In genomic region chr13:98222081-98222554, GRCh38 we compare ENCODE assay signal across 16 cellular contexts. TPM values are rescaled to one million over a fixed set of nuclear protein-coding genes. Genes with fewer than 3 reads are reported as not detected.
DNase-seq lines count a peak whose midpoint lies in the region; ATAC-seq, FAIRE-seq and TF ChIP-seq lines count a peak whose summit lies in the region.
"Had no signal": no experiment of that assay in that cellular context is flagged by ENCODE, and none has a peak within 500 bp of the region (broad histone marks: within the 10 kb centered on the region; RNA-seq: fewer than 3 reads in every experiment).

No MANE protein-coding gene starts in this region.

- no peaks in the 10 kb centered on the region for H3K9me2 ChIP-seq in SK-N-SH

- 96% methylated on average over 5 of the region's 5 CpGs for WGBS in SK-N-SH (ENCODE audit: low lambda C conversion rate)
- WGBS in small intestine, 3 donors, result 15 to 55% (median 19%) methylated on average over 5 of the region's 5 CpGs

- ATAC-seq in stimulated activated memory B cell treated with anti-CD40 and anti-IgM and Interleukin-4, amounts not matched to agents 10 μg/mL and 1 μg/mL and 100 μg/mL, for 72 hours, result no peak
- no peak for ATAC-seq in GM18870 (IDR thresholded peaks at IDR 0.05; ENCODE audit: unreplicated experiment)
- ATAC-seq: CD8-positive, alpha-beta T cell had no signal

- H3K27ac Mint-ChIP-seq in stimulated activated memory B cell treated with anti-CD40 and anti-IgM and Interleukin-4, amounts not matched to agents 10 μg/mL and 1 μg/mL and 100 μg/mL, for 72 hours, result no peak overlapping the region
- H3K27ac Mint-ChIP-seq: CD8-positive, alpha-beta T cell; immature natural killer cell had no signal

- CTCF ChIA-PET in SK-N-SH (lab: Yijun Ruan, JAX), result interaction anchor here (1.8 kb wide), 1 partner anchor 16 kb away, joined by 5 read pairs; no protein-coding TSS in a partner anchor

- FAIRE-seq in small intestine (lab: Jason Lieb, UNC), result no peak

- POLR2A ChIA-PET in SK-N-SH (lab: Yijun Ruan, JAX), result no interaction called here

- TF ChIP-seq CTCF in SK-N-SH (IDR thresholded peaks at IDR 0.05), result no peak
- no peak for TF ChIP-seq CTCF in fibroblast of the aortic adventitia (IDR thresholded peaks at IDR 0.05; ENCODE audit: insufficient read depth, low read length)

- no peaks in the 10 kb centered on the region for H3K27me3 ChIP-seq in SK-N-SH (ENCODE audit: insufficient read depth)
- H3K27me3 ChIP-seq in small intestine (ENCODE audit: control insufficient read depth in 2 of 2, insufficient read depth in 2 of 2, low read length in 2 of 2), result no peaks in the 10 kb centered on the region
- H3K27me3 ChIP-seq: breast epithelium, esophagus squamous epithelium, testis had no signal

- no peak overlapping the region for H3K4me3 ChIP-seq in SK-N-SH (ENCODE audit: low read depth in 2 of 2, low read length in 1 of 2)
- H3K4me3 ChIP-seq in fibroblast of the aortic adventitia (ENCODE audit: low read depth, low read length), result no peak overlapping the region
- no peak overlapping the region for H3K4me3 ChIP-seq in small intestine (ENCODE audit: low read depth in 1 of 2, low read length in 2 of 2)
- H3K4me3 ChIP-seq: breast epithelium, esophagus squamous epithelium, testis had no signal

- no peak overlapping the region for H3K9ac ChIP-seq in SK-N-SH

- H3K4me1 Mint-ChIP-seq in stimulated activated memory B cell treated with anti-CD40 and anti-IgM and Interleukin-4, amounts not matched to agents 10 μg/mL and 1 μg/mL and 100 μg/mL, for 72 hours, result peaks cover under 1% of the 10 kb centered on the region
- H3K4me1 Mint-ChIP-seq: immature natural killer cell had no signal

- peak overlapping the region in 1 of 2 experiments; percentile 53; a peak in 1 of 4 replicates for H3K27ac ChIP-seq in SK-N-SH (ENCODE audit: low read depth in 2 of 2, low read length in 1 of 2)
- peak overlapping the region in 1 of 2 donors; percentile 24 for H3K27ac ChIP-seq in small intestine (ENCODE audit: low read depth in 1 of 2, low read length in 1 of 2)
- H3K27ac ChIP-seq: breast epithelium, esophagus squamous epithelium, testis had no signal

- H3K36me3 Mint-ChIP-seq in stimulated activated memory B cell treated with anti-CD40 and anti-IgM and Interleukin-4, amounts not matched to agents 10 μg/mL and 1 μg/mL and 100 μg/mL, for 72 hours, result no peaks in the 10 kb centered on the region
- H3K36me3 Mint-ChIP-seq: CD8-positive, alpha-beta T cell; immature natural killer cell had no signal

- no peaks in the 10 kb centered on the region for H3K9me3 Mint-ChIP-seq in stimulated activated memory B cell treated with anti-CD40 and anti-IgM and Interleukin-4, amounts not matched to agents 10 μg/mL and 1 μg/mL and 100 μg/mL, for 72 hours
- H3K9me3 Mint-ChIP-seq: CD8-positive, alpha-beta T cell had no signal

- H3K4me1 ChIP-seq in SK-N-SH (ENCODE audit: control insufficient read depth in 1 of 2, insufficient read depth in 2 of 2, low read depth in 1 of 2, low read length in 1 of 2), result peaks cover 11 to 28% of the 10 kb centered on the region in 2 experiments; a peak in 3 of 4 replicates
- H3K4me1 ChIP-seq in small intestine (ENCODE audit: control insufficient read depth in 2 of 2, insufficient read depth in 1 of 2, low read depth in 1 of 2, low read length in 1 of 2), result peaks cover 0 to 2% of the 10 kb centered on the region in 2 donors

- TF ChIP-seq RAD21 in SK-N-SH (IDR thresholded peaks at IDR 0.05; ENCODE audit: low read length), result no peak

- H3F3A ChIP-seq in SK-N-SH (replicated peaks; ENCODE audit: insufficient read depth), result peaks cover 4% of the 10 kb centered on the region

- DNase-seq in HT1080 (ENCODE audit: low read depth) (peak; percentile 55), SK-N-SH (no peak), fibroblast of the aortic adventitia (ENCODE audit: low read depth) (peak; percentile 54), small intestine (peak; percentile 67), NOMO-1 (lab: John Stamatoyannopoulos, UW; ENCODE audit: unreplicated experiment in 2 of 2) (no peak), iPS-NIHi11 (ENCODE audit: low spot score) (no peak)
- DNase-seq: activated CD4-positive, CD25-positive, alpha-beta regulatory T cell; activated T-cell treated with anti-CD3 and anti-CD28 coated beads, Interleukin-2, amount 50 U/mL, for 1 hour; CD8-positive, alpha-beta T cell; esophagus squamous epithelium; immature natural killer cell; testis had no signal

- no peak overlapping the region for H3K4me2 ChIP-seq in SK-N-SH

- H3K9me3 ChIP-seq in SK-N-SH, result no peaks in the 10 kb centered on the region
- no peaks in the 10 kb centered on the region for H3K9me3 ChIP-seq in small intestine (ENCODE audit: control insufficient read depth, low read depth)
- H3K9me3 ChIP-seq: breast epithelium, esophagus squamous epithelium, testis had no signal

- H2AFZ ChIP-seq in SK-N-SH (ENCODE audit: low read depth), result no peak overlapping the region

- H3K4me3 Mint-ChIP-seq in stimulated activated memory B cell treated with anti-CD40 and anti-IgM and Interleukin-4, amounts not matched to agents 10 μg/mL and 1 μg/mL and 100 μg/mL, for 72 hours, result no peak overlapping the region
- H3K4me3 Mint-ChIP-seq: CD8-positive, alpha-beta T cell; immature natural killer cell had no signal

- TF ChIP-seq EP300 in SK-N-SH (IDR thresholded peaks at IDR 0.05; ENCODE audit: borderline replicate concordance in 1 of 2, low read depth in 1 of 2, low read length in 1 of 2), result no peak

- H4K20me1 ChIP-seq in SK-N-SH (ENCODE audit: insufficient read depth), result no peaks in the 10 kb centered on the region

- peaks cover 21% of the 10 kb centered on the region for H3K79me2 ChIP-seq in SK-N-SH (ENCODE audit: insufficient read depth)

- H3K27me3 Mint-ChIP-seq in stimulated activated memory B cell treated with anti-CD40 and anti-IgM and Interleukin-4, amounts not matched to agents 10 μg/mL and 1 μg/mL and 100 μg/mL, for 72 hours, result peaks cover 17% of the 10 kb centered on the region

- H3K36me3 ChIP-seq in SK-N-SH (replicated peaks in 1 of 2; ENCODE audit: control insufficient read depth in 1 of 2, insufficient read depth in 2 of 2, low read length in 1 of 2) (peaks cover 0 to 6% of the 10 kb centered on the region in 2 experiments), small intestine (ENCODE audit: control insufficient read depth in 2 of 2, insufficient read depth in 2 of 2, low read length in 2 of 2) (no peaks in the 10 kb centered on the region)
- H3K36me3 ChIP-seq: breast epithelium, esophagus squamous epithelium had no signal

TF ChIP-seq in SK-N-SH, 30 proteins besides CTCF, POLR2A, EP300 and RAD21:
- TF ChIP-seq USF2 (IDR thresholded peaks at IDR 0.05; ENCODE audit: borderline replicate concordance, low read depth, low read length) (no peak), TCF12 (IDR thresholded peaks at IDR 0.05) (peak; percentile 13; the same call in 1 of the 2 replicates)

RNA-seq across cellular contexts. Expression of gene RNF113B, which starts 45.0 kb away (rescaled TPM):
- total RNA-seq in HT1080 (2014; rRNA removed; shearing (Covaris generic)), result not detected in 2 replicates
- polyA plus RNA-seq in HT1080 (2015; cell fraction: cytosol; rRNA removed), result not detected in 2 replicates
- polyA plus RNA-seq in HT1080 (2015; cell fraction: nucleus; rRNA removed), result not detected in 2 replicates
- polyA plus RNA-seq in SK-N-SH (2012; rRNA removed) (not detected in 2 replicates), small intestine (not detected)
- polyA plus RNA-seq in SK-N-SH (2012; cell fraction: cytosol; rRNA removed), result not detected in 2 replicates
- polyA plus RNA-seq in SK-N-SH (2012; cell fraction: nucleus; rRNA removed), result not detected in 2 replicates
- not detected in 2 replicates for total RNA-seq in fibroblast of the aortic adventitia (ENCODE audit: low replicate concordance)
- total RNA-seq: breast epithelium; CD8-positive, alpha-beta T cell; esophagus squamous epithelium; NCI-H460 had no signal
- polyA plus RNA-seq: immature natural killer cell had no signal

Comparison
In these comparisons a context has a peak if more than half of its experiments do, and no peak if none do; other contexts are left out.
1. DNase-seq: peak in HT1080 (single experiment), fibroblast of the aortic adventitia (single experiment) and small intestine (single experiment); none in SK-N-SH (single experiment), NOMO-1 (0 of 2) and iPS-NIHi11 (single experiment).